9 cellular contexts compared by ENCODE assay signal in the genomic region with DNA sequence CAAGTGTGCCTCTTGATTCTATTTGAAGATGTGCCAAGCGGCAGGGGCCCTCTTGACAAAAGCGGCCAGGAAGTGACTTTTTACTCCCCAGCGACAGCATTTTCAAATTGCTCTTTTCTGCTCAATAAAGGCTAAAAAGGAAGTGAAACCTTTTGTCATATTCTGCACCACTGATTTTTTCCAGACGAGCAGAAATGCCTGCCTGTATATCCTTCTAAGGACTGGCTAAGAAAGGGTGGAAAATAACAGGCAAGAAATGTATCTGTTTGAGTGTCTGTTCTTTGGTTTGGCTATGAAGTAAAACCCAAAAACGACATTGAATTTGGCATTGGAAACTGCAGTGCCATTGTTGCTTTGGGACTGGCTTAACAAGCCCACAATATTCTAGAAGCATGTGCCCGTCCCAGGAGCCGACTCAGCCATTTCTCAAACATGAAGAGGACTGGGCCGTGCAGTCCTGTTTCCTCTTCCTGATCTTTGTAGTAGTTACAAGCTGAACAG. TPM values are rescaled to one million over a fixed set of nuclear protein-coding genes. Genes with fewer than 3 reads are reported as not detected.
A peak's percentile ranks its signal among the peaks of the same experiment; 100 is the strongest.
DNase-seq lines count a peak whose midpoint lies in the region; ATAC-seq and TF ChIP-seq lines count a peak whose summit lies in the region.
"Had no signal": no experiment of that assay in that cellular context is flagged by ENCODE, and none has a peak within 500 bp of the region (broad histone marks: within the 10 kb centered on the region; RNA-seq: fewer than 3 reads in every experiment).

No MANE protein-coding gene starts in this region.

- TF ChIP-seq CTCF in heart right ventricle (IDR thresholded peaks at IDR 0.05) (no peak), nephron (IDR thresholded peaks at IDR 0.05; ENCODE audit: unreplicated experiment in 3 of 3) (no peak), esophagus muscularis mucosa (IDR thresholded peaks at IDR 0.05) (no peak)

- intact Hi-C loops in heart right ventricle (cut with DNase I), result no loop called here
- intact Hi-C loops in Right ventricle myocardium inferior (cut with DNase I), result no loop called here
- intact Hi-C loops in esophagus muscularis mucosa (cut with DNase I), result no loop called here

- H3K9me3 ChIP-seq in heart right ventricle (no peaks in the 10 kb centered on the region), esophagus muscularis mucosa (no peaks in the 10 kb centered on the region)

- no peak for TF ChIP-seq EP300 in esophagus muscularis mucosa (IDR thresholded peaks at IDR 0.05)

- peak in 5 of 8 donors; percentile 24 to 62 (median 38) for ATAC-seq in heart right ventricle
- ATAC-seq in Right ventricle myocardium inferior, result no peak
- ATAC-seq in HG03280 (IDR thresholded peaks at IDR 0.05; ENCODE audit: unreplicated experiment), result peak; percentile 43

- H3K27me3 ChIP-seq in heart right ventricle (peaks cover 0 to 45% (median 0%) of the 10 kb centered on the region in 7 donors), esophagus muscularis mucosa (no peaks in the 10 kb centered on the region)

- no peaks in the 10 kb centered on the region for H3K9me3 Mint-ChIP-seq in activated CD4-positive, alpha-beta T cell treated with anti-CD3 and anti-CD28 coated beads, Interleukin-2, amount 10 ng/mL, durations not matched to agents 7 days and 5 days
- peaks cover 5% of the 10 kb centered on the region for H3K9me3 Mint-ChIP-seq in nephron

- no peaks in the 10 kb centered on the region for H3K27me3 Mint-ChIP-seq in activated CD4-positive, alpha-beta T cell treated with anti-CD3 and anti-CD28 coated beads, Interleukin-2, amount 10 ng/mL, durations not matched to agents 7 days and 5 days
- H3K27me3 Mint-ChIP-seq in nephron (ENCODE audit: low read depth), result no peaks in the 10 kb centered on the region

- CTCF ChIA-PET in activated CD4-positive, alpha-beta T cell treated with anti-CD3 and anti-CD28 coated beads, Interleukin-2, amount 10 ng/mL, durations not matched to agents 7 days and 5 days (lab: Charles Lee), result interaction anchor here (0.7 to 1.8 kb wide), 5 partner anchors 9 to 692 kb away, joined by 3 to 5 read pairs (median 3); no protein-coding TSS in a partner anchor

- H3K27ac ChIP-seq in heart right ventricle (peak overlapping the region in 8 of 10 donors; percentile 25 to 84 (median 58)), esophagus muscularis mucosa (replicated peaks in 1 of 4) (peak overlapping the region in 1 of 4 donors; percentile 4)

- POLR2A ChIA-PET in activated CD4-positive, alpha-beta T cell treated with anti-CD3 and anti-CD28 coated beads, Interleukin-2, amount 10 ng/mL, durations not matched to agents 7 days and 5 days (lab: Charles Lee), result interaction anchor here (2.5 kb wide), 1 partner anchor 21 kb away, joined by 12 read pairs; no protein-coding TSS in a partner anchor

- H3K36me3 Mint-ChIP-seq in activated CD4-positive, alpha-beta T cell treated with anti-CD3 and anti-CD28 coated beads, Interleukin-2, amount 10 ng/mL, durations not matched to agents 7 days and 5 days (ENCODE audit: low read depth), result peaks cover 7% of the 10 kb centered on the region
- H3K36me3 Mint-ChIP-seq in nephron (ENCODE audit: low read depth), result no peaks in the 10 kb centered on the region

- H3K4me3 ChIP-seq in heart right ventricle (no peak overlapping the region), esophagus muscularis mucosa (no peak overlapping the region)

- WGBS in heart right ventricle, 2 donors, result 27 to 37% methylated on average over 8 of the region's 8 CpGs
- 45% methylated on average over 8 of the region's 8 CpGs for WGBS in esophagus muscularis mucosa

- H3K36me3 ChIP-seq in heart right ventricle (no peaks in the 10 kb centered on the region), esophagus muscularis mucosa (no peaks in the 10 kb centered on the region)

- no peak for TF ChIP-seq POLR2A in esophagus muscularis mucosa (IDR thresholded peaks at IDR 0.05; ENCODE audit: low read depth)

- H3K4me3 Mint-ChIP-seq in activated CD4-positive, alpha-beta T cell treated with anti-CD3 and anti-CD28 coated beads, Interleukin-2, amount 10 ng/mL, durations not matched to agents 7 days and 5 days, result peak overlapping the region; percentile 72
- H3K4me3 Mint-ChIP-seq in nephron, result no peak overlapping the region

- peak overlapping the region; percentile 97 for H3K27ac Mint-ChIP-seq in activated CD4-positive, alpha-beta T cell treated with anti-CD3 and anti-CD28 coated beads, Interleukin-2, amount 10 ng/mL, durations not matched to agents 7 days and 5 days
- peak overlapping the region; percentile 76 to 96 (median 87) for H3K27ac Mint-ChIP-seq in nephron

- DNase-seq in heart right ventricle (no peak), Right ventricle myocardium inferior (ENCODE audit: missing footprints) (no peak), epidermal melanocyte (ENCODE audit: insufficient read length, low spot score) (no peak), esophagus muscularis mucosa (ENCODE audit: extremely low spot score) (no peak), HK-2 (ENCODE audit: unreplicated experiment) (no peak)
- peak; percentile 59 for DNase-seq in activated CD4-positive, alpha-beta T cell treated with anti-CD3 and anti-CD28 coated beads, Interleukin-2, amount 10 ng/mL, durations not matched to agents 7 days and 5 days

- H3K4me1 ChIP-seq in heart right ventricle, result peaks cover 0 to 50% (median 7%) of the 10 kb centered on the region in 9 donors
- H3K4me1 ChIP-seq in esophagus muscularis mucosa, result peaks cover 0 to 8% (median 4%) of the 10 kb centered on the region in 4 donors

- peaks cover 83% of the 10 kb centered on the region for H3K4me1 Mint-ChIP-seq in activated CD4-positive, alpha-beta T cell treated with anti-CD3 and anti-CD28 coated beads, Interleukin-2, amount 10 ng/mL, durations not matched to agents 7 days and 5 days
- peaks cover 47% of the 10 kb centered on the region for H3K4me1 Mint-ChIP-seq in nephron

RNA-seq across cellular contexts. Expression of gene TMSB4X, which starts 25.5 kb away (rescaled TPM):
- 1,000 to 10,000 TPM in 3 of 10 donors, 100 to 1,000 TPM in 7; 700 to 2,442 (median 850) TPM for total RNA-seq in heart right ventricle
- polyA plus RNA-seq in heart right ventricle, result 1,000 to 10,000 TPM; 2,617 to 3,026 TPM
- total RNA-seq in Right ventricle myocardium inferior, result 1,134 TPM
- total RNA-seq in activated CD4-positive, alpha-beta T cell treated with anti-CD3 and anti-CD28 coated beads, Interleukin-2, amount 10 ng/mL, durations not matched to agents 7 days and 5 days, result 1,000 to 10,000 TPM; 9,113 to 9,418 TPM
- 1,000 to 10,000 TPM; 3,072 to 3,725 (median 3,326) TPM for total RNA-seq in esophagus muscularis mucosa

RNA-seq across cellular contexts. Expression of gene FAM9C, which starts 44.1 kb away (rescaled TPM):
- total RNA-seq in heart right ventricle (under 1 TPM in 6 of 10 donors, not detected in 4; 0.07 to 1.00 (median 0.29) TPM), Right ventricle myocardium inferior (0.38 TPM), esophagus muscularis mucosa (not detected)
- not detected for polyA plus RNA-seq in heart right ventricle
- not detected for total RNA-seq in activated CD4-positive, alpha-beta T cell treated with anti-CD3 and anti-CD28 coated beads, Interleukin-2, amount 10 ng/mL, durations not matched to agents 7 days and 5 days
- polyA plus RNA-seq: keratinocyte had no signal
